ENCODE assay signal across 2 cellular contexts in genomic region chr13:29301027-29301426, GRCh38.
TF ChIP-seq lines count a peak whose summit lies in the region.

No MANE protein-coding gene starts in this region.

TF ChIP-seq in A549, 52 proteins besides CTCF, POLR2A, EP300 and RAD21:
- TF ChIP-seq ELK1 (IDR thresholded peaks at IDR 0.05; ENCODE audit: low read depth, low read length) (no peak), MAFK (IDR thresholded peaks at IDR 0.05; ENCODE audit: partially characterized antibody) (peak; percentile 25), CHD4 (IDR thresholded peaks at IDR 0.05; ENCODE audit: borderline replicate concordance) (no peak)

TF ChIP-seq in H1, 55 proteins besides CTCF, POLR2A, EP300 and RAD21:
- TF ChIP-seq JUN (IDR thresholded peaks at IDR 0.05; ENCODE audit: low read depth, low read length) (no peak), ATF2 (IDR thresholded peaks at IDR 0.05; ENCODE audit: low read length) (no peak), MAX (IDR thresholded peaks at IDR 0.05) (no peak), SP4 (IDR thresholded peaks at IDR 0.05; ENCODE audit: low read length) (no peak), NANOG (IDR thresholded peaks at IDR 0.05; ENCODE audit: insufficient read depth, low read depth, low read length, poor library complexity, severe bottlenecking) (peak; percentile 93), BRCA1 (IDR thresholded peaks at IDR 0.05; ENCODE audit: low read depth, low read length) (no peak), HDAC2 (IDR thresholded peaks at IDR 0.05; ENCODE audit: borderline replicate concordance in 1 of 2, low read depth in 2 of 2, low read length in 2 of 2) (0 out of 4 replicates have a peak, but pooled peaks of 1 of the 2 experiments have one; percentile 66), PHF8 (conservative IDR thresholded peaks at IDR 0.05; ENCODE audit: low read depth, low read length) (no peak), CTBP2 (IDR thresholded peaks at IDR 0.05; ENCODE audit: borderline replicate concordance, insufficient read depth, insufficient read length, low read length) (peak; percentile 93), CHD1 (IDR thresholded peaks at IDR 0.05; ENCODE audit: low read depth, low read length) (no peak), BACH1 (IDR thresholded peaks at IDR 0.05; ENCODE audit: low read length) (no peak), SIN3A (conservative IDR thresholded peaks at IDR 0.05 in 1 of 2, IDR thresholded peaks at IDR 0.05 in 1 of 2; ENCODE audit: low read depth in 1 of 2, low read length in 2 of 2) (no peak), SP2 (IDR thresholded peaks at IDR 0.05; ENCODE audit: low read length) (no peak), KDM5A (IDR thresholded peaks at IDR 0.05; ENCODE audit: low read length) (no peak), FOSL1 (IDR thresholded peaks at IDR 0.05; ENCODE audit: insufficient read depth, low read depth, low read length) (no peak), POU5F1 (IDR thresholded peaks at IDR 0.05; ENCODE audit: low read depth, low read length) (0 out of 2 replicates have a peak, but pooled peaks have one; percentile 42), TBP (IDR thresholded peaks at IDR 0.05; ENCODE audit: low read depth, low read length) (no peak), NRF1 (IDR thresholded peaks at IDR 0.05; ENCODE audit: low read depth, low read length) (no peak), E2F6 (IDR thresholded peaks at IDR 0.05) (no peak), KDM1A (IDR thresholded peaks at IDR 0.05; ENCODE audit: borderline replicate concordance, low read length) (no peak), BCL11A (IDR thresholded peaks at IDR 0.05; ENCODE audit: low read depth in 2 of 2, low read length in 2 of 2) (no peak), RFX5 (IDR thresholded peaks at IDR 0.05; ENCODE audit: borderline replicate concordance, low read depth, low read length) (no peak), TEAD4 (IDR thresholded peaks at IDR 0.05; ENCODE audit: low read depth, low read length) (peak; percentile 18; the same call in 1 of the 2 replicates), RBBP5 (IDR thresholded peaks at IDR 0.05; ENCODE audit: borderline replicate concordance, low read depth, low read length) (no peak), KDM4A (IDR thresholded peaks at IDR 0.05; ENCODE audit: low read depth, low read length, severe bottlenecking) (no peak), ASH2L (IDR thresholded peaks at IDR 0.05; ENCODE audit: low read length) (no peak), CREB1 (IDR thresholded peaks at IDR 0.05) (no peak), TCF12 (IDR thresholded peaks at IDR 0.05; ENCODE audit: low read depth, low read length) (peak; percentile 81; the same call in 1 of the 2 replicates), JUND (IDR thresholded peaks at IDR 0.05; ENCODE audit: low read length) (no peak), SRF (IDR thresholded peaks at IDR 0.05; ENCODE audit: low read depth, low read length) (no peak), RXRA (IDR thresholded peaks at IDR 0.05; ENCODE audit: insufficient read depth, low read depth, low read length) (no peak), CBX8 (IDR thresholded peaks at IDR 0.05; ENCODE audit: borderline replicate concordance, low read depth, low read length) (no peak), GABPA (IDR thresholded peaks at IDR 0.05; ENCODE audit: borderline replicate concordance, insufficient read depth, low read length) (no peak), EZH2 (IDR thresholded peaks at IDR 0.05; ENCODE audit: low read depth, low read length, severe bottlenecking) (no peak), CHD2 (IDR thresholded peaks at IDR 0.05; ENCODE audit: low read length) (no peak), CEBPB (IDR thresholded peaks at IDR 0.05; ENCODE audit: low read depth, low read length) (no peak), USF2 (IDR thresholded peaks at IDR 0.05; ENCODE audit: low read length) (no peak), YY1 (IDR thresholded peaks at IDR 0.05; ENCODE audit: low read depth, low read length) (peak; percentile 64), GTF2F1 (IDR thresholded peaks at IDR 0.05; ENCODE audit: borderline replicate concordance, low read depth, low read length) (no peak), HDAC6 (IDR thresholded peaks at IDR 0.05; ENCODE audit: low read depth, low read length) (no peak), RNF2 (IDR thresholded peaks at IDR 0.05; ENCODE audit: borderline replicate concordance, low read depth, low read length, missing control alignments, poor library complexity, severe bottlenecking) (no peak)
